8 cellular contexts compared by ENCODE assay signal in the genomic region with DNA sequence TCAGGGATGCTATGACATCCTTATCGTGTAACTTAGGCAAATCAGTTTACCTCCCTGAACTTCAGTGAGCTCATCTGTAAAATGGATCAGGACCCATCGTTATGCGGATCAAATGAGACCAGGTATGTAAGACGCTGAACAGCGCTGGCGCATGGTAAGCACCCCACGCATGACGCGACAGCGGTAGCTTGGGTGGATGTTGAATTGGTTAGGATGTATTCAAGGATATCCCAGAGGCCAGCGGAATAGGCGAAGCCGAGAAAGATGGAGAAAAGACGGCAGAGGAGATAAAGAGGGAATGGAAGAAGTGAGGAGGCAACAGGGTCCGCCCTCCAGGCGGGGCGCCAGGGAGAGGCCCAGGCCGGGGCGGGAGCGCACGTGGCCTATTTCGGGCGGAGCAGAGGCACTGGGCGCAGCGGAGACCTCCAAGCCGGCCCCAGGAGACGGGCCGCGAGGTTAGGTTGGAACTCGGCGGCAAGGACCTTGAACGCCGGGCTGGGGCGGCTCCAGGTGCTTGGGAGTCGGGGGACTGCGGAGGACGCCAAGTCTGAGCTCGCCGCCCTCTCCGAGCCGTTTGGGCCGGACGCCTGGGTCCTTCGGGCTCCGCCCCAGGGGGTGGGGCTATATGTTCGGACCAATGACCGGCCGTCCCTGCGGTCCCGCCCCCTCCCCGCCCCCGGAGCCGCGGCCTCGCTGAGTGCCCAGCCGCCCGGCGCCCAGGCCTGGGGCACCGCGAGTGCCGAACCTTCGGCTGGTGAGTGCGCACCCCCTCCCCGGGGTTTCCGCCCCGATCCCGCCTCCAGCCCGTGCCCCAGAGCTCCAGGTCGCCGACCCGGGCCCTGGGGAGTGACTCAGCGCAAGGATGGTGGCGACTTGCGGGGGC. TPM values are rescaled to one million over a fixed set of nuclear protein-coding genes. Genes with fewer than 3 reads are reported as not detected.
DNase-seq lines count a peak whose midpoint lies in the region; ATAC-seq and TF ChIP-seq lines count a peak whose summit lies in the region.

A gene (plus strand): TSS at position 696 of the 883 bp plus-strand sequence. CDS start 448 bp downstream, outside the sequence.

- peaks cover 7% of the 10 kb centered on the region for H3K4me1 Mint-ChIP-seq in Caco-2 (ENCODE audit: low read depth, unreplicated experiment)

- H3K36me3 Mint-ChIP-seq in Caco-2 (ENCODE audit: insufficient read depth, unreplicated experiment) = peaks cover 7% of the 10 kb centered on the region

- H4K20me1 ChIP-seq in OCI-LY1 (ENCODE audit: insufficient read depth, low read length) = no peaks in the 10 kb centered on the region

- H3K9ac ChIP-seq in OCI-LY1 (ENCODE audit: low read length) = peak within 1 kb of the TSS; percentile 81
- peak within 1 kb of the TSS; percentile 77 to 80 for H3K9ac ChIP-seq in mucosa of rectum (ENCODE audit: low read depth in 1 of 2, low read length in 2 of 2)

- ATAC-seq in GM19463 (IDR thresholded peaks at IDR 0.05; ENCODE audit: unreplicated experiment) = peak; percentile 74

- H3K9me3 ChIP-seq in Caco-2 = no peaks in the 10 kb centered on the region
- no peaks in the 10 kb centered on the region for H3K9me3 ChIP-seq in OCI-LY1 (ENCODE audit: low read length)
- no peaks in the 10 kb centered on the region for H3K9me3 ChIP-seq in mucosa of rectum (ENCODE audit: control insufficient read depth in 2 of 2, low read length in 2 of 2)

- CTCF ChIA-PET in Caco-2 (lab: Charles Lee) = interaction anchor here (1.0 to 2.3 kb wide), 6 partner anchors 9 to 37 kb away, joined by 3 to 14 read pairs (median 8); a partner anchor contains a TSS

- intact Hi-C loops in Caco-2 (cut with micrococcal nuclease; ENCODE audit: unreplicated experiment) = loop anchor here (5.0 to 10.0 kb wide), 2 partner anchors 50 to 342 kb away; a partner anchor contains a TSS

- no peaks in the 10 kb centered on the region; the same call in 1 of the 2 replicates for H3K36me3 ChIP-seq in Caco-2 (ENCODE audit: control insufficient read depth, insufficient read depth, low read length)
- H3K36me3 ChIP-seq in OCI-LY1 (ENCODE audit: insufficient read depth, low read length) = peaks cover 18% of the 10 kb centered on the region
- H3K36me3 ChIP-seq in mucosa of rectum (ENCODE audit: control insufficient read depth in 2 of 2, insufficient read depth in 2 of 2, low read length in 2 of 2) = peaks cover 0 to 9% of the 10 kb centered on the region in 2 donors

- peak; percentile 89 to 92 for DNase-seq in Caco-2
- peak; percentile 93 for DNase-seq in HT-29 (ENCODE audit: low spot score)
- DNase-seq in activated T-cell treated with anti-CD3 and anti-CD28 coated beads for 4 hours = peak; percentile 79
- no peak for DNase-seq in epithelial cell of proximal tubule (ENCODE audit: low read depth)
- DNase-seq in stimulated activated CD8-positive, alpha-beta memory T cell treated with anti-CD3 and anti-CD28 coated beads, Interleukin-4, amount 100 ng/mL, for 4 hours (ENCODE audit: low read depth in 2 of 2, low spot score in 1 of 2) = peak; percentile 73 to 85

- H3K4me1 ChIP-seq in Caco-2 (peaks cover 16% of the 10 kb centered on the region), OCI-LY1 (ENCODE audit: insufficient read depth, low read length, severe bottlenecking) (peaks cover 26% of the 10 kb centered on the region), mucosa of rectum (ENCODE audit: control insufficient read depth in 2 of 2, insufficient read depth in 2 of 2, low read length in 2 of 2) (peaks cover 13 to 20% of the 10 kb centered on the region in 2 donors)

- TF ChIP-seq CTCF in Caco-2 (IDR thresholded peaks at IDR 0.05; ENCODE audit: insufficient read depth in 1 of 2, low read depth in 1 of 2, low read length in 1 of 2, severe bottlenecking in 1 of 2, unreplicated experiment in 1 of 2) = no peak
- TF ChIP-seq CTCF in OCI-LY1 (IDR thresholded peaks at IDR 0.05; ENCODE audit: low read length) = no peak
- no peak for TF ChIP-seq CTCF in epithelial cell of proximal tubule (conservative IDR thresholded peaks at IDR 0.05; ENCODE audit: low read depth, low read length)

- H3K27ac ChIP-seq in OCI-LY1 (ENCODE audit: low read depth, low read length, poor library complexity, severe bottlenecking) (peak within 1 kb of the TSS; percentile 83), mucosa of rectum (ENCODE audit: low read depth in 2 of 2, low read length in 2 of 2) (peak within 1 kb of the TSS; percentile 77 to 80)

- H3K9me2 ChIP-seq in OCI-LY1 (ENCODE audit: low read depth, low read length) = no peaks in the 10 kb centered on the region

- peak within 1 kb of the TSS; percentile 94 for H3K27ac Mint-ChIP-seq in Caco-2 (ENCODE audit: unreplicated experiment)

- no peak within 1 kb of the TSS for H2AFZ ChIP-seq in OCI-LY1 (ENCODE audit: low read length)

- no peaks in the 10 kb centered on the region for H3F3A ChIP-seq in OCI-LY1 (ENCODE audit: insufficient read depth, low read length)

- H3K4me3 Mint-ChIP-seq in Caco-2 (ENCODE audit: unreplicated experiment) = peak within 1 kb of the TSS; percentile 87

- H3K4me2 ChIP-seq in OCI-LY1 (ENCODE audit: low read length) = peak within 1 kb of the TSS; percentile 66

- H3K27me3 Mint-ChIP-seq in Caco-2 (ENCODE audit: insufficient read depth, unreplicated experiment) = no peaks in the 10 kb centered on the region

- TSS peak; percentile 95 for BruUV-seq in Caco-2 (replicated peaks; lab: Mats Ljungman, UMichigan)

- H3K79me2 ChIP-seq in OCI-LY1 (ENCODE audit: insufficient read depth, low read length) = no peaks in the 10 kb centered on the region

- peak within 1 kb of the TSS; percentile 87 for H3K4me3 ChIP-seq in Caco-2 (ENCODE audit: low read depth, low read length)
- H3K4me3 ChIP-seq in OCI-LY1 (ENCODE audit: low read depth, low read length, poor library complexity, severe bottlenecking) = peak within 1 kb of the TSS; percentile 91
- H3K4me3 ChIP-seq in epithelial cell of proximal tubule (ENCODE audit: low read depth, low read length) = peak within 1 kb of the TSS; percentile 61
- H3K4me3 ChIP-seq in mucosa of rectum (ENCODE audit: low read length in 2 of 2) = peak within 1 kb of the TSS; percentile 75 to 81

- no peaks in the 10 kb centered on the region for H3K9me3 Mint-ChIP-seq in Caco-2 (ENCODE audit: unreplicated experiment)

- POLR2A ChIA-PET in Caco-2 (lab: Charles Lee) = interaction anchor here (1.0 to 2.3 kb wide), 6 partner anchors 11 to 53 kb away, joined by 3 to 15 read pairs (median 6); a partner anchor contains a TSS

- no peaks in the 10 kb centered on the region for H3K27me3 ChIP-seq in Caco-2 (replicated peaks; ENCODE audit: control insufficient read depth, insufficient read depth, low read length)
- no peaks in the 10 kb centered on the region for H3K27me3 ChIP-seq in OCI-LY1 (ENCODE audit: insufficient read depth, low read length)
- no peaks in the 10 kb centered on the region for H3K27me3 ChIP-seq in mucosa of rectum (ENCODE audit: control insufficient read depth in 2 of 2, insufficient read depth in 2 of 2, low read length in 2 of 2)

RNA-seq across cellular contexts. Expression of the gene that starts here (rescaled TPM):
- 4.7 and 5.8 TPM in 2 replicates for total RNA-seq in Caco-2 (2022)
- 12.6 and 17.7 TPM in 2 replicates for total RNA-seq in HT-29 (2014; rRNA removed; shearing (Covaris generic))
- total RNA-seq in epithelial cell of proximal tubule = 6.1 and 13.1 TPM in 2 replicates
